Comparison of ENCODE assay signal across 22 cellular contexts in the genomic region with DNA sequence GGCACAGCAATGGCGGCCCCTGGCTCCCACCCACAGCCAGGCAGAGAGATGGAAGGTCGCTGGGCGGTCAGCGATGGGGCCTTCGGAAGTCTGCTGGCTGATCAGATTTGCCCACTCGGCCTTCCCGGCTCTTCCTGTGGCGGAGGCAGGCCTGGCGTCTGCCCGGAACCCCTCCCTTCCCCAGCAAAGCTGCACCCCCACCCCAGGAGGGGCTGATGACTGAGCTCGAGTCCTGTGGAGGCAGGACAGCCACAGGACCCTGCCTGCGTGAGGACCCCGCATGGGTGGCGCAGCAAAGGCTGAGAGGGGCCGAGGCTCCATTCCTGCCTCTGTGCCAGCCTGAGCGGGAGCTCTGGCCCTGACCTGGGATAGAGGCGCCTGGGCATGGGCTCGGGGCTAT. TPM values are rescaled to one million over a fixed set of nuclear protein-coding genes. Genes with fewer than 3 reads are reported as not detected.
A peak's percentile ranks its signal among the peaks of the same experiment; 100 is the strongest.
DNase-seq lines count a peak whose midpoint lies in the region; ATAC-seq and TF ChIP-seq lines count a peak whose summit lies in the region.
"Had no signal": no experiment of that assay in that cellular context is flagged by ENCODE, and none has a peak within 500 bp of the region (broad histone marks: within the 10 kb centered on the region; RNA-seq: fewer than 3 reads in every experiment).

No MANE protein-coding gene starts in this region.

- H3K9me3 ChIP-seq in RWPE2 (ENCODE audit: severe bottlenecking) = no peaks in the 10 kb centered on the region
- H3K9me3 ChIP-seq: BLaER1 treated with 17β-estradiol and CSF1 and Interleukin-3, amounts not matched to agents 10 nM and 100 nM; MG63 had no signal

- H3K36me3 ChIP-seq in RWPE2 (ENCODE audit: low read depth) = no peaks in the 10 kb centered on the region
- H3K36me3 ChIP-seq: BLaER1 treated with 17β-estradiol and CSF1 and Interleukin-3, amounts not matched to agents 10 nM and 100 nM; MG63 had no signal

- CTCF ChIA-PET in T-cell (lab: Charles Lee) = interaction anchor here in 1 of 2 donors (0.9 kb wide), 1 partner anchor 197 kb away, joined by 3 read pairs; no protein-coding TSS in a partner anchor

- ATAC-seq in RWPE2 (ENCODE audit: low read depth) = no peak
- ATAC-seq in T-cell (replicated peaks in 1 of 4) = no peak
- ATAC-seq in omental fat pad (ENCODE audit: low FRiP score) = no peak

- H3K36me3 Mint-ChIP-seq in T-cell = no peaks in the 10 kb centered on the region
- H3K36me3 Mint-ChIP-seq in T-helper 2 cell treated with Interferon-gamma antibody and Interleukin-4, amounts not matched to agents 5 μg/mL and 100 μg/mL, for 36 hours (ENCODE audit: low read depth) = no peaks in the 10 kb centered on the region

- H3K27me3 Mint-ChIP-seq in T-cell = no peaks in the 10 kb centered on the region
- no peaks in the 10 kb centered on the region for H3K27me3 Mint-ChIP-seq in T-helper 2 cell treated with Interferon-gamma antibody and Interleukin-4, amounts not matched to agents 5 μg/mL and 100 μg/mL, for 36 hours (ENCODE audit: low read depth)
- H3K27me3 Mint-ChIP-seq: CD4-positive, alpha-beta T cell had no signal

- POLR2A ChIA-PET in T-cell (lab: Charles Lee) = no interaction called here

- DNase-seq in CMK (ENCODE audit: low read depth) (peak; percentile 88), RWPE2 (ENCODE audit: low spot score) (no peak), dermis microvascular lymphatic vessel endothelial cell (ENCODE audit: low read depth in 2 of 2) (peak; percentile 17 to 42), lung microvascular endothelial cell (ENCODE audit: low read depth in 2 of 2) (peak; percentile 51 to 60), T-helper 2 cell (no peak), T-cell (no peak), omental fat pad (ENCODE audit: low spot score) (no peak)
- DNase-seq in T-helper 2 cell treated with Interferon-gamma antibody and Interleukin-4, amounts not matched to agents 5 μg/mL and 100 μg/mL, for 36 hours (ENCODE audit: low spot score) = no peak
- DNase-seq: CD4-positive, alpha-beta T cell; COR-L47; GM23248; H7; KBM-7; MG63; NCI-H2029; NCI-H446 treated with DMSO at 0.1 percent for 48 hours; NCI-H526 treated with DMSO at 0.1 percent for 48 hours; PC-9; SHP77 treated with DMSO at 0.1 percent for 48 hours had no signal

- H3K9me3 Mint-ChIP-seq in T-cell = no peaks in the 10 kb centered on the region
- no peaks in the 10 kb centered on the region for H3K9me3 Mint-ChIP-seq in T-helper 2 cell treated with Interferon-gamma antibody and Interleukin-4, amounts not matched to agents 5 μg/mL and 100 μg/mL, for 36 hours
- H3K9me3 Mint-ChIP-seq: CD4-positive, alpha-beta T cell had no signal

- H3K27ac ChIP-seq in RWPE2 (ENCODE audit: poor library complexity, severe bottlenecking) = peak overlapping the region; percentile 72
- H3K27ac ChIP-seq: BLaER1 treated with 17β-estradiol and CSF1 and Interleukin-3, amounts not matched to agents 10 nM and 100 nM; GM23248; PC-9 had no signal

- peaks cover 26% of the 10 kb centered on the region for H3K4me1 ChIP-seq in RWPE2 (ENCODE audit: insufficient read depth, poor library complexity, severe bottlenecking)

- H3K27ac Mint-ChIP-seq in T-cell = no peak overlapping the region
- no peak overlapping the region for H3K27ac Mint-ChIP-seq in T-helper 2 cell treated with Interferon-gamma antibody and Interleukin-4, amounts not matched to agents 5 μg/mL and 100 μg/mL, for 36 hours
- H3K27ac Mint-ChIP-seq: CD4-positive, alpha-beta T cell had no signal

- H3K27me3 ChIP-seq in RWPE2 (ENCODE audit: insufficient read depth, poor library complexity, severe bottlenecking) = no peaks in the 10 kb centered on the region
- H3K27me3 ChIP-seq: BLaER1 treated with 17β-estradiol and CSF1 and Interleukin-3, amounts not matched to agents 10 nM and 100 nM; MG63 had no signal

- no peak for TF ChIP-seq CTCF in RWPE2 (IDR thresholded peaks at IDR 0.05; ENCODE audit: poor library complexity, severe bottlenecking)
- TF ChIP-seq CTCF in omental fat pad (IDR thresholded peaks at IDR 0.05) = no peak

- peaks cover 0 to 5% (median 0%) of the 10 kb centered on the region in 3 donors for H3K4me1 Mint-ChIP-seq in T-cell
- H3K4me1 Mint-ChIP-seq in T-helper 2 cell treated with Interferon-gamma antibody and Interleukin-4, amounts not matched to agents 5 μg/mL and 100 μg/mL, for 36 hours (ENCODE audit: low read depth) = peaks cover 2% of the 10 kb centered on the region

- H3K4me3 Mint-ChIP-seq in T-cell = no peak overlapping the region
- H3K4me3 Mint-ChIP-seq in T-helper 2 cell treated with Interferon-gamma antibody and Interleukin-4, amounts not matched to agents 5 μg/mL and 100 μg/mL, for 36 hours = no peak overlapping the region
- H3K4me3 Mint-ChIP-seq: CD4-positive, alpha-beta T cell had no signal

- H3K4me3 ChIP-seq in RWPE2 (ENCODE audit: severe bottlenecking) = no peak overlapping the region
- H3K4me3 ChIP-seq: BLaER1 treated with 17β-estradiol and CSF1 and Interleukin-3, amounts not matched to agents 10 nM and 100 nM; GM23248; MG63; PC-9; SK-N-MC had no signal

RNA-seq across cellular contexts. Expression of a gene that starts 34.8 kb away (rescaled TPM):
- total RNA-seq in dermis microvascular lymphatic vessel endothelial cell = 9.6 and 13.9 TPM in 2 replicates
- 4.4 and 10.2 TPM in 2 replicates for total RNA-seq in lung microvascular endothelial cell
- 100 to 1,000 TPM; 100 to 138 (median 127) TPM for total RNA-seq in T-cell
- 10 to 100 TPM in 2 of 4 donors, 1 to 10 TPM in 2; 6.0 to 25.7 (median 10.0) TPM for total RNA-seq in omental fat pad

RNA-seq across cellular contexts. Expression of a gene that starts 35.0 kb away (rescaled TPM):
- 19.8 and 35.1 TPM in 2 replicates for total RNA-seq in dermis microvascular lymphatic vessel endothelial cell
- total RNA-seq in lung microvascular endothelial cell = 17.9 and 30.8 TPM in 2 replicates
- total RNA-seq in T-cell = 10 to 100 TPM; 22.9 to 49.4 (median 46.3) TPM
- total RNA-seq in omental fat pad = 10 to 100 TPM; 31.9 to 59.0 (median 43.5) TPM

RNA-seq across cellular contexts. Expression of a gene that starts 37.0 kb away (rescaled TPM):
- 0.64 and 2.4 TPM in 2 replicates for total RNA-seq in dermis microvascular lymphatic vessel endothelial cell
- 0.79 and 1.3 TPM in 2 replicates for total RNA-seq in lung microvascular endothelial cell
- under 1 TPM in 3 of 5 donors, not detected in 2; 0.70 to 0.91 (median 0.90) TPM for total RNA-seq in T-cell
- 1 to 10 TPM; 1.3 to 3.5 (median 2.6) TPM for total RNA-seq in omental fat pad
- total RNA-seq: RPMI7951 had no signal

RNA-seq across cellular contexts. Expression of a gene that starts 44.0 kb away (rescaled TPM):
- total RNA-seq in dermis microvascular lymphatic vessel endothelial cell (49.3 and 56.8 TPM in 2 replicates), lung microvascular endothelial cell (46.0 and 49.4 TPM in 2 replicates), T-cell (10 to 100 TPM; 30.1 to 42.3 (median 36.1) TPM), omental fat pad (10 to 100 TPM; 33.3 to 58.4 (median 40.3) TPM)

Comparison
In these comparisons a context has a peak if more than half of its experiments do, and no peak if none do; other contexts are left out.
1. DNase-seq: peak in CMK (single experiment), dermis microvascular lymphatic vessel endothelial cell (2 of 2) and lung microvascular endothelial cell (2 of 2); none in RWPE2 (single experiment), T-helper 2 cell (0 of 5), T-cell (0 of 34), omental fat pad (single experiment) and T-helper 2 cell treated with Interferon-gamma antibody and Interleukin-4, amounts not matched to agents 5 μg/mL and 100 μg/mL, for 36 hours (single experiment).